ENCODE assay signal across 20 cellular contexts in genomic region chr15:63226155-63226883, GRCh38. TPM values are rescaled to one million over a fixed set of nuclear protein-coding genes. Genes with fewer than 3 reads are reported as not detected.
A peak's percentile ranks its signal among the peaks of the same experiment; 100 is the strongest.
DNase-seq lines count a peak whose midpoint lies in the region; ATAC-seq and TF ChIP-seq lines count a peak whose summit lies in the region.
"Had no signal": no experiment of that assay in that cellular context is flagged by ENCODE, and none has a peak within 500 bp of the region (broad histone marks: within the 10 kb centered on the region; RNA-seq: fewer than 3 reads in every experiment).

No MANE protein-coding gene starts in this region.

- no peaks in the 10 kb centered on the region for H3K27me3 Mint-ChIP-seq in T-helper 1 cell treated with Interleukin-12 subunit alpha and Interleukin-12 subunit beta and Interleukin-4 antibody, amounts not matched to agents 30 μg/mL and 1 μg/mL, for 36 hours (ENCODE audit: low read depth)
- H3K27me3 Mint-ChIP-seq: activated CD8-positive, alpha-beta memory T cell treated with anti-CD3 and anti-CD28 coated beads, Interleukin-2, amount 10 ng/mL, durations not matched to agents 7 days and 5 days had no signal

- peak overlapping the region in 3 of 5 donors; percentile 10 to 17 (median 11) for H3K27ac ChIP-seq in adrenal gland
- H3K27ac ChIP-seq: 22Rv1, C4-2B, tibial artery had no signal

- TF ChIP-seq POLR2A in NB4 (IDR thresholded peaks at IDR 0.05; ENCODE audit: extremely low read depth, insufficient read length) = no peak
- TF ChIP-seq POLR2A in adrenal gland (IDR thresholded peaks at IDR 0.05) = no peak

- TF ChIP-seq CTCF in NB4 (IDR thresholded peaks at IDR 0.05; ENCODE audit: low read depth, low read length) = no peak
- TF ChIP-seq CTCF in adrenal gland (IDR thresholded peaks at IDR 0.05) = no peak

- no peak overlapping the region for H3K27ac Mint-ChIP-seq in T-helper 1 cell treated with Interleukin-12 subunit alpha and Interleukin-12 subunit beta and Interleukin-4 antibody, amounts not matched to agents 30 μg/mL and 1 μg/mL, for 36 hours

- no peaks in the 10 kb centered on the region for H3K36me3 ChIP-seq in adrenal gland (replicated peaks in 1 of 2)
- H3K36me3 ChIP-seq: tibial artery had no signal

- WGBS in adrenal gland, 4 donors = 66 to 73% (median 70%) methylated on average over 6 of the region's 6 CpGs

- no peaks in the 10 kb centered on the region for H3K9me3 Mint-ChIP-seq in T-helper 1 cell treated with Interleukin-12 subunit alpha and Interleukin-12 subunit beta and Interleukin-4 antibody, amounts not matched to agents 30 μg/mL and 1 μg/mL, for 36 hours

- H3K4me3 Mint-ChIP-seq in T-helper 1 cell treated with Interleukin-12 subunit alpha and Interleukin-12 subunit beta and Interleukin-4 antibody, amounts not matched to agents 30 μg/mL and 1 μg/mL, for 36 hours = peak overlapping the region; percentile 40
- H3K4me3 Mint-ChIP-seq: activated CD8-positive, alpha-beta memory T cell treated with anti-CD3 and anti-CD28 coated beads, Interleukin-2, amount 10 ng/mL, durations not matched to agents 7 days and 5 days had no signal

- no peaks in the 10 kb centered on the region for H3K27me3 ChIP-seq in adrenal gland
- H3K27me3 ChIP-seq: tibial artery had no signal

- H3K4me1 Mint-ChIP-seq in T-helper 1 cell treated with Interleukin-12 subunit alpha and Interleukin-12 subunit beta and Interleukin-4 antibody, amounts not matched to agents 30 μg/mL and 1 μg/mL, for 36 hours (ENCODE audit: low read depth) = peaks cover 21% of the 10 kb centered on the region

- DNase-seq in T-helper 1 cell (no peak), NB4 (ENCODE audit: low read depth) (peak; percentile 15), adrenal gland (no peak), sciatic nerve (ENCODE audit: low spot score) (no peak), NCI-H1694 (lab: John Stamatoyannopoulos, UW) (no peak)
- DNase-seq: activated CD8-positive, alpha-beta memory T cell treated with anti-CD3 and anti-CD28 coated beads, Interleukin-2, amount 10 ng/mL, durations not matched to agents 7 days and 5 days; caudate nucleus; hypothalamus; kidney glomerular epithelial cell; NCI-H2029 treated with DMSO at 0.1 percent for 48 hours; NCI-H524 treated with DMSO at 0.1 percent for 48 hours; occipital lobe; stimulated activated CD4-positive, alpha-beta T cell treated with anti-CD3 and anti-CD28 coated beads, Interleukin-2, amount 100 ng/mL, for 48 hours; stimulated activated CD8-positive, alpha-beta memory T cell treated with anti-CD3 and anti-CD28 coated beads, Interleukin-4, amount 100 ng/mL, for 48 hours; tibial artery had no signal

- no peaks in the 10 kb centered on the region for H3K9me3 ChIP-seq in adrenal gland (replicated peaks in 1 of 3)
- H3K9me3 ChIP-seq: tibial artery had no signal

- ATAC-seq in sciatic nerve (peak; percentile 20), GM18867 (IDR thresholded peaks at IDR 0.05; ENCODE audit: unreplicated experiment) (no peak)
- no peak for ATAC-seq in activated CD4-positive, CD25-positive, alpha-beta regulatory T cell treated with anti-CD3 and anti-CD28 coated beads, Interleukin-2, amount 50 U/mL, for 24 hours
- ATAC-seq: activated CD8-positive, alpha-beta memory T cell treated with anti-CD3 and anti-CD28 coated beads, Interleukin-2, amount 10 ng/mL, durations not matched to agents 7 days and 5 days had no signal

- H3K4me1 ChIP-seq in adrenal gland (replicated peaks in 1 of 2) = peaks cover 6 to 44% of the 10 kb centered on the region in 2 donors

- intact Hi-C loops in adrenal gland (cut with DNase I) (no loop called here), sciatic nerve (cut with DNase I) (no loop called here)

- H3K4me3 ChIP-seq in NB4 (ENCODE audit: low read depth, low read length) = no peak overlapping the region
- H3K4me3 ChIP-seq in adrenal gland = no peak overlapping the region
- H3K4me3 ChIP-seq: tibial artery had no signal

- H3K36me3 Mint-ChIP-seq in T-helper 1 cell treated with Interleukin-12 subunit alpha and Interleukin-12 subunit beta and Interleukin-4 antibody, amounts not matched to agents 30 μg/mL and 1 μg/mL, for 36 hours (ENCODE audit: low read depth) = peaks cover 14% of the 10 kb centered on the region

RNA-seq across cellular contexts. Expression of gene RAB8B, which starts 36.9 kb away (rescaled TPM):
- total RNA-seq in adrenal gland (10 to 100 TPM; 29.9 to 54.4 (median 36.3) TPM), sciatic nerve (69.4 TPM)
- 10 to 100 TPM in 1 of 3 donors, 1 to 10 TPM in 2; 5.2 to 41.1 (median 8.4) TPM for polyA plus RNA-seq in adrenal gland

RNA-seq across cellular contexts. Expression of gene APH1B, which starts 51.1 kb away (rescaled TPM):
- total RNA-seq in adrenal gland = 10 to 100 TPM; 20.7 to 50.3 (median 28.4) TPM
- 10 to 100 TPM in 2 of 3 donors, 1 to 10 TPM in 1; 8.3 to 21.7 (median 14.7) TPM for polyA plus RNA-seq in adrenal gland
- 22.5 TPM for total RNA-seq in sciatic nerve
